33 cellular contexts compared by ENCODE assay signal in the genomic region with DNA sequence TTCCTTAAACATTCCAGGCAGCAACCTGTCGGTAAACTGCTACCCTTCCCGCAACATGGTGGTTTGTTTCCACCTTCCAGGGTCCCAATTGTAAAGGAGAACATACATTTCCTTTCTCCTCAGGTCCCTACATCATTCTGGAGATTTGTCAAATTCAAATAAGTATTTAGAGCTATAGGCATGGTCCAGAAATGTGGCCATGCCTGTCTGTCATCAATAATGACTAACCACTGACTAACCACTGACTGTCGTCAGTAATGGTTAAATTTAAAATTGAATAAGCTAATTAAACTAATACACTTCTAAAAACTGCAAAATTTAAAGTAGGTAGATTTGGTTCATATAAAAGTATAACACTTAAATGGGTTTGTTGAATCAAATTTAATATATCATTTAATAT.
"Had no signal": no experiment of that assay in that cellular context is flagged by ENCODE, and none has a peak within 500 bp of the region (broad histone marks: within the 10 kb centered on the region; RNA-seq: fewer than 3 reads in every experiment).

No MANE protein-coding gene starts in this region.

- H3K36me3 ChIP-seq: SJCRH30 had no signal

- FAIRE-seq: colon, RCC 7860, TTC549 had no signal

- H3K4me1 ChIP-seq: SJCRH30 had no signal

- DNase-seq: activated B cell treated with CpG ODN at 0.5 μM for 24 hours; activated CD4-positive, alpha-beta memory T cell treated with anti-CD3 and anti-CD28 coated beads for 36 hours; activated CD4-positive, alpha-beta T cell treated with anti-CD3 and anti-CD28 coated beads for 4 hours; activated CD4-positive, alpha-beta T cell treated with anti-CD3 and anti-CD28 coated beads, Interleukin-2, amount 50 U/mL, for 1 hour; activated CD4-positive, CD25-positive, alpha-beta regulatory T cell treated with anti-CD3 and anti-CD28 coated beads, Interleukin-2, amount 50 U/mL, for 72 hours; activated CD8-positive, alpha-beta memory T cell treated with anti-CD3 and anti-CD28 coated beads, Interleukin-2, amount 50 U/mL, for 4 hours; activated gamma-delta T cell treated with Interleukin-2 at 50 U/mL for 16 hours; activated naive CD4-positive, alpha-beta T cell treated with anti-CD3 and anti-CD28 coated beads, Interleukin-2, amount 10 ng/mL, durations not matched to agents 7 days and 5 days; activated naive CD8-positive, alpha-beta T cell treated with anti-CD3 and anti-CD28 coated beads, Interleukin-2, amount 50 U/mL, for 24 hours; activated T-cell treated with anti-CD3 and anti-CD28 coated beads for 4 hours; activated T-cell treated with anti-CD3 and anti-CD28 coated beads, Interleukin-2, amount 50 U/mL, for 4 hours; anterior cingulate cortex; central memory CD4-positive, alpha-beta T cell; MM.1S; NCI-H1092 treated with DMSO at 0.1 percent for 48 hours; NCI-H1417; NCI-H146; NCI-H187; NCI-H2029 treated with DMSO at 0.1 percent for 48 hours; NCI-H2107; NCI-H2171; NCI-H510A; NCI-H526; NCI-H748 treated with DMSO at 0.1 percent for 48 hours; NK-92 treated with Interleukin-12 subunit alpha and Interleukin-12 subunit beta, amount 100 ng/mL, for 24 hours; PC-9; SHP77; SJCRH30 had no signal

- H3K27ac ChIP-seq: PC-9, SJCRH30, SK-N-MC, VCaP had no signal

- ATAC-seq: activated naive CD8-positive, alpha-beta T cell treated with anti-CD3 and anti-CD28 coated beads, Interleukin-2, amount 50 U/mL, for 24 hours; activated T-cell treated with anti-CD3 and anti-CD28 coated beads, Interleukin-2, amount 50 U/mL, for 4 hours had no signal

- H3K27me3 ChIP-seq: SJCRH30 had no signal

- H3K4me3 ChIP-seq: PC-9, SJCRH30, SK-N-MC had no signal
